In genomic region chr14:35292051-35292769, GRCh38 we compare ENCODE assay signal across 1 cellular context.
TF ChIP-seq lines count a peak whose summit lies in the region.

PSMA6 (plus strand) TSS chr14:35292382; CDS start chr14:35292477, 95 bp downstream.

TF ChIP-seq in K562, 482 proteins besides CTCF, POLR2A, EP300 and RAD21 (continued from another document and continues in another):
- TF ChIP-seq CHD7 (IDR thresholded peaks at IDR 0.05; ENCODE audit: low read depth, low read length) (no peak), TAF1 (IDR thresholded peaks at IDR 0.05; ENCODE audit: control insufficient read depth, extremely low read depth, insufficient read depth, low read length, severe bottlenecking) (peak; percentile 88), RBFOX2 (IDR thresholded peaks at IDR 0.05; ENCODE audit: low read depth, low read length) (peak; percentile 89), ZNF766 (CRISPR knock-in tag; conservative IDR thresholded peaks at IDR 0.05) (no peak), FOXA3 (CRISPR knock-in tag; conservative IDR thresholded peaks at IDR 0.05 in 1 of 2, IDR thresholded peaks at IDR 0.05 in 1 of 2) (no peak), TSHZ1 (CRISPR knock-in tag; IDR thresholded peaks at IDR 0.05) (no peak), HINFP (tag; conservative IDR thresholded peaks at IDR 0.05; ENCODE audit: low read depth) (no peak), MLLT1 (IDR thresholded peaks at IDR 0.05) (peak in 1 of 2 experiments; percentile 57; a peak in 1 of 4 replicates), SRSF1 (IDR thresholded peaks at IDR 0.05; ENCODE audit: low read depth, low read length) (no peak), MTA3 (IDR thresholded peaks at IDR 0.05; ENCODE audit: borderline replicate concordance) (no peak; the same call in 1 of the 2 replicates), PTBP1 (IDR thresholded peaks at IDR 0.05; ENCODE audit: low read depth, low read length) (no peak), FOXK1 (CRISPR knock-in tag; IDR thresholded peaks at IDR 0.05; ENCODE audit: borderline replicate concordance) (no peak), RB1 (IDR thresholded peaks at IDR 0.05; ENCODE audit: low read depth) (no peak), IFI16 (CRISPR knock-in tag; IDR thresholded peaks at IDR 0.05) (no peak), RFX5 (IDR thresholded peaks at IDR 0.05; ENCODE audit: low read depth, low read length) (no peak), ZNF282 (CRISPR knock-in tag; IDR thresholded peaks at IDR 0.05) (no peak), NR0B1 (IDR thresholded peaks at IDR 0.05; ENCODE audit: partially characterized antibody) (no peak), LARP7 (IDR thresholded peaks at IDR 0.05) (no peak), SREBF1 (IDR thresholded peaks at IDR 0.05; ENCODE audit: borderline replicate concordance, low read depth, low read length) (no peak), HDAC1 (IDR thresholded peaks at IDR 0.05) (peak in 1 of 2 experiments; percentile 68; a peak in 2 of 4 replicates), USF2 (CRISPR knock-in tag; IDR thresholded peaks at IDR 0.05) (no peak), HNRNPLL (IDR thresholded peaks at IDR 0.05; ENCODE audit: low read depth, low read length, poor library complexity, severe bottlenecking) (peak; percentile 38), ZNF507 (tag; conservative IDR thresholded peaks at IDR 0.05) (no peak), ZNF41 (CRISPR knock-in tag; conservative IDR thresholded peaks at IDR 0.05) (no peak), EWSR1 (IDR thresholded peaks at IDR 0.05; ENCODE audit: borderline replicate concordance, low read depth, partially characterized antibody) (no peak), SNIP1 (IDR thresholded peaks at IDR 0.05; ENCODE audit: low read depth) (no peak), PHB (CRISPR knock-in tag; IDR thresholded peaks at IDR 0.05) (no peak), DIDO1 (tag; IDR thresholded peaks at IDR 0.05; ENCODE audit: low read depth) (0 out of 2 replicates have a peak, but pooled peaks have one; percentile 53), ZC3H11A (IDR thresholded peaks at IDR 0.05; ENCODE audit: low read depth, low read length) (no peak), ZNF23 (CRISPR knock-in tag; IDR thresholded peaks at IDR 0.05) (no peak), TAF7 (tag; IDR thresholded peaks at IDR 0.05) (peak; percentile 37; the same call in 1 of the 2 replicates), ZNF780A (CRISPR knock-in tag; IDR thresholded peaks at IDR 0.05) (no peak), ZNF121 (CRISPR knock-in tag; conservative IDR thresholded peaks at IDR 0.05) (no peak), CC2D1A (IDR thresholded peaks at IDR 0.05) (no peak), PHB2 (IDR thresholded peaks at IDR 0.05; ENCODE audit: low read depth) (no peak), E2F8 (IDR thresholded peaks at IDR 0.05; ENCODE audit: low read depth, partially characterized antibody) (peak; percentile 93), PHF20 (IDR thresholded peaks at IDR 0.05; ENCODE audit: partially characterized antibody) (peak; percentile 86), OTX1 (CRISPR knock-in tag; IDR thresholded peaks at IDR 0.05) (0 out of 2 replicates have a peak, but pooled peaks have one; percentile 28), NCOR1 (IDR thresholded peaks at IDR 0.05) (no peak), SNRNP70 (optimal IDR thresholded peaks at IDR 0.05; ENCODE audit: low read depth, low read length) (no peak), ZNF79 (CRISPR knock-in tag; IDR thresholded peaks at IDR 0.05; ENCODE audit: low read depth) (no peak), MCM5 (IDR thresholded peaks at IDR 0.05; ENCODE audit: low read depth) (no peak)
